Comparison of ENCODE assay signal across 1 cellular context in genomic region chr19:17677002-17677401, GRCh38.
TF ChIP-seq lines count a peak whose summit lies in the region.

No MANE protein-coding gene starts in this region.

TF ChIP-seq in HepG2, 621 proteins besides CTCF, POLR2A, EP300 and RAD21 (continued from another document):
- TF ChIP-seq ZBTB46 (CRISPR knock-in tag; IDR thresholded peaks at IDR 0.05; ENCODE audit: borderline replicate concordance) (no peak), ZNF83 (CRISPR knock-in tag; IDR thresholded peaks at IDR 0.05; ENCODE audit: borderline replicate concordance) (no peak), SMC3 (IDR thresholded peaks at IDR 0.05; ENCODE audit: low read length) (0 out of 2 replicates have a peak, but pooled peaks have one; percentile 22), ZNF670 (CRISPR knock-in tag; IDR thresholded peaks at IDR 0.05; ENCODE audit: borderline replicate concordance) (no peak)
TF ChIP-seq in HepG2: peak in this region for 2.
